Comparison of ENCODE assay signal across 1 cellular context in the genomic region with DNA sequence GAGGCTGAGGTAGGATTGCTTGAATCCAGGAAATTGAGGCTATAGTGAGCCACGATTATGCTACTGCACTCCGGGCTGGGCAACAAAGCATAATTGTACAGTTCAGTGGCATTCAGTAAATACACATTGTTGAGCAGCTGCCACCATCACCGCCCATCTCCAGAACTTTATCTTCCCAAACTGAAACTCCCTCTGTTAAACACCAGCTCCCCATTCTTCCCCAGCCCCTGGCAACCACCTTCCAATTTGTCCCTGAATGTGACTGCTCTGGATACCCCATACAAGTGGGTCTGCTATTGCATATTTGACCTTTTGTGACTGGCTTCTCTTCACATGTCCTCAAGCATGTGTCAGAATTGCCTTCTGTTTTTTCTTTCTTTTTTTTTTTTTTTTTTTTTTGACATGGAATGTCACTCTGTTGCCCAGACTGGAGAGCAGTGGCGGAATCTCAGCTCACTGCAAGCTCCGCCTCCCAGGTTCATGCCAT.
TF ChIP-seq lines count a peak whose summit lies in the region.

No MANE protein-coding gene starts in this region.

TF ChIP-seq in HCT116, 20 proteins besides CTCF, POLR2A, EP300 and RAD21:
- peak; percentile 18; the same call in 1 of the 2 replicates for TF ChIP-seq POLR2AphosphoS5 (IDR thresholded peaks at IDR 0.05; ENCODE audit: low read depth, low read length)
- TF ChIP-seq, protein P1, sequence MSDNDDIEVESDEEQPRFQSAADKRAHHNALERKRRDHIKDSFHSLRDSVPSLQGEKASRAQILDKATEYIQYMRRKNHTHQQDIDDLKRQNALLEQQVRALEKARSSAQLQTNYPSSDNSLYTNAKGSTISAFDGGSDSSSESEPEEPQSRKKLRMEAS (IDR thresholded peaks at IDR 0.05): no peak
